ENCODE assay signal across 21 cellular contexts in the genomic region with DNA sequence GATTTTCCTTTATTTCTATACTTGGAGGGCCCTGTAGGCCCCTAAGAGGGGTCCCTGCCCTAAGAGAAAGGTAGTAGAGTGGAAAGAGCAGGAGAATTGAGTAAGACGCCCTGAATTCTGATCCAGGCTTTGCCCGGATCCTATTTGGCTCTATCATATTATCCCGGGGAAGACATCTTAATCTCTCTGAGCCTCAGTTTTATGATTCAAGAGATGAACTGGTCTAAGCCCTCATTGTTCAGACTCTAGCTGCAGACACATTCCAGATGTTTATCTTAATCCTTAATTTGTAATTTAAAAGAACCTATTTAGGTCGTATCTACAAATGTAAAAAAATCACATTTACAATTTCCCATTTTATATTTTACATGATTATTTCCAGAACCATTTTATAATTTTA.
"Had no signal": no experiment of that assay in that cellular context is flagged by ENCODE, and none has a peak within 500 bp of the region (broad histone marks: within the 10 kb centered on the region; RNA-seq: fewer than 3 reads in every experiment).

No MANE protein-coding gene starts in this region.

- H3K27ac ChIP-seq: hepatocyte, testis, tibial nerve had no signal

- H3K27me3 ChIP-seq: hepatocyte, testis, tibial nerve had no signal

- H2AFZ ChIP-seq: hepatocyte had no signal

- H3K27ac Mint-ChIP-seq: dendritic cell treated with granulocyte-macrophage colony-stimulating factor and Interleukin-4, amounts not matched to agents 40 ng/mL and 50 ng/mL, for 4 days; effector memory CD8-positive, alpha-beta T cell; naive thymus-derived CD4-positive, alpha-beta T cell; stimulated activated naive B cell treated with anti-CD40 and anti-IgM and Interleukin-4, amounts not matched to agents 10 μg/mL and 1 μg/mL and 100 μg/mL, for 72 hours; stimulated activated naive CD8-positive, alpha-beta T cell treated with anti-CD3 and anti-CD28 coated beads, Interleukin-15, amount 100 ng/mL, for 72 hours had no signal

- H3K4me3 Mint-ChIP-seq: dendritic cell treated with granulocyte-macrophage colony-stimulating factor and Interleukin-4, amounts not matched to agents 40 ng/mL and 50 ng/mL, for 4 days; effector memory CD8-positive, alpha-beta T cell; naive thymus-derived CD4-positive, alpha-beta T cell; neural crest cell; stimulated activated naive B cell treated with anti-CD40 and anti-IgM and Interleukin-4, amounts not matched to agents 10 μg/mL and 1 μg/mL and 100 μg/mL, for 72 hours; stimulated activated naive CD8-positive, alpha-beta T cell treated with anti-CD3 and anti-CD28 coated beads, Interleukin-15, amount 100 ng/mL, for 72 hours had no signal

- H3K4me2 ChIP-seq: hepatocyte had no signal

- H3K27me3 Mint-ChIP-seq: stimulated activated naive B cell treated with anti-CD40 and anti-IgM and Interleukin-4, amounts not matched to agents 10 μg/mL and 1 μg/mL and 100 μg/mL, for 72 hours had no signal

- H3K79me2 ChIP-seq: hepatocyte had no signal

- FAIRE-seq: endothelial cell of umbilical vein had no signal

- H3K9me3 Mint-ChIP-seq: dendritic cell treated with granulocyte-macrophage colony-stimulating factor and Interleukin-4, amounts not matched to agents 40 ng/mL and 50 ng/mL, for 4 days had no signal

- H3K36me3 ChIP-seq: tibial nerve had no signal

- DNase-seq: effector memory CD8-positive, alpha-beta T cell; erythroblast; foreskin melanocyte; head of caudate nucleus; left colon; left ventricle myocardium superior; mesenchymal stem cell; naive thymus-derived CD4-positive, alpha-beta T cell; posterior cingulate gyrus; stimulated activated CD4-positive, alpha-beta T cell treated with anti-CD3 and anti-CD28 coated beads, Interleukin-2, amount 100 ng/mL, for 24 hours; stimulated activated CD4-positive, alpha-beta T cell treated with anti-CD3 and anti-CD28 coated beads, Interleukin-4, amount 100 ng/mL, for 4 hours; stimulated activated naive B cell treated with anti-CD40 and anti-IgM and Interleukin-4, amounts not matched to agents 10 μg/mL and 1 μg/mL and 100 μg/mL, for 72 hours; stimulated activated naive CD8-positive, alpha-beta T cell treated with anti-CD3 and anti-CD28 coated beads, Interleukin-15, amount 100 ng/mL, for 72 hours; testis had no signal

- H3K9me3 ChIP-seq: testis, tibial nerve had no signal

- H3K4me1 ChIP-seq: testis, tibial nerve had no signal

- ATAC-seq: effector memory CD8-positive, alpha-beta T cell; left colon; left ventricle myocardium superior; naive thymus-derived CD4-positive, alpha-beta T cell; sciatic nerve; stimulated activated naive B cell treated with anti-CD40 and anti-IgM and Interleukin-4, amounts not matched to agents 10 μg/mL and 1 μg/mL and 100 μg/mL, for 72 hours; stimulated activated naive CD8-positive, alpha-beta T cell treated with anti-CD3 and anti-CD28 coated beads, Interleukin-15, amount 100 ng/mL, for 72 hours had no signal

- H3K4me1 Mint-ChIP-seq: naive thymus-derived CD4-positive, alpha-beta T cell; neural crest cell; stimulated activated naive CD8-positive, alpha-beta T cell treated with anti-CD3 and anti-CD28 coated beads, Interleukin-15, amount 100 ng/mL, for 72 hours had no signal

- H3K4me3 ChIP-seq: hepatocyte, lung, testis, tibial nerve had no signal
